In genomic region chr12:116257213-116257612, GRCh38 we compare ENCODE assay signal across 8 cellular contexts. TPM values are rescaled to one million over a fixed set of nuclear protein-coding genes. Genes with fewer than 3 reads are reported as not detected.
DNase-seq lines count a peak whose midpoint lies in the region; ATAC-seq, FAIRE-seq and TF ChIP-seq lines count a peak whose summit lies in the region.

No MANE protein-coding gene starts in this region.

- no peak overlapping the region for H2BK5ac ChIP-seq in trophoblast cell (ENCODE audit: low read depth, low read length, poor library complexity)

- H3K4me2 ChIP-seq in PC-3 (ENCODE audit: low read length) (no peak overlapping the region), trophoblast cell (ENCODE audit: low read length) (no peak overlapping the region)

- peak; percentile 70 for ATAC-seq in PC-3
- no peak for ATAC-seq in stimulated activated naive CD8-positive, alpha-beta T cell treated with anti-CD3 and anti-CD28 coated beads, Interleukin-15, amount 100 ng/mL, for 72 hours
- no peak for ATAC-seq in GM18498 (IDR thresholded peaks at IDR 0.05; ENCODE audit: unreplicated experiment)

- H3K9me2 ChIP-seq in PC-3 (replicated peaks; ENCODE audit: low read length), result no peaks in the 10 kb centered on the region

- H3K27me3 Mint-ChIP-seq in stimulated activated naive CD8-positive, alpha-beta T cell treated with anti-CD3 and anti-CD28 coated beads, Interleukin-15, amount 100 ng/mL, for 72 hours, result no peaks in the 10 kb centered on the region

- H3K9me3 ChIP-seq in PC-3 (ENCODE audit: low read length) (no peaks in the 10 kb centered on the region), trophoblast cell (ENCODE audit: insufficient read depth, low read depth, low read length) (no peaks in the 10 kb centered on the region)

- H3K4me1 ChIP-seq in PC-3 (ENCODE audit: insufficient read depth, low read length) (peaks cover 17% of the 10 kb centered on the region; the same call in 1 of the 2 replicates), trophoblast cell (ENCODE audit: control insufficient read depth in 1 of 2, insufficient read depth in 2 of 2, low read length in 2 of 2) (peaks cover 0 to 5% of the 10 kb centered on the region in 2 experiments)

- H2BK12ac ChIP-seq in trophoblast cell (ENCODE audit: low read length), result no peak overlapping the region

- H2BK120ac ChIP-seq in trophoblast cell (ENCODE audit: insufficient read depth, low read length, poor library complexity), result no peak overlapping the region

- H3F3A ChIP-seq in PC-3 (ENCODE audit: low read length, unreplicated experiment), result no peaks in the 10 kb centered on the region

- peaks cover 62% of the 10 kb centered on the region for H3K4me1 Mint-ChIP-seq in stimulated activated naive CD8-positive, alpha-beta T cell treated with anti-CD3 and anti-CD28 coated beads, Interleukin-15, amount 100 ng/mL, for 72 hours

- POLR2A ChIA-PET in PC-3 (lab: Charles Lee; ENCODE audit: unreplicated experiment), result no interaction called here

- peaks cover 0 to 5% of the 10 kb centered on the region in 2 donors for H3K9me3 Mint-ChIP-seq in stimulated activated naive CD8-positive, alpha-beta T cell treated with anti-CD3 and anti-CD28 coated beads, Interleukin-15, amount 100 ng/mL, for 72 hours

- H4K20me1 ChIP-seq in PC-3 (ENCODE audit: low read length), result peaks cover 59% of the 10 kb centered on the region

- DNase-seq in PC-3 (no peak), fibroblast of villous mesenchyme (ENCODE audit: low read depth) (peak; percentile 47), trophoblast cell (no peak), NCI-H774 (lab: John Stamatoyannopoulos, UW) (no peak), NAMALWA (ENCODE audit: low spot score) (no peak)
- DNase-seq in stimulated activated naive CD8-positive, alpha-beta T cell treated with anti-CD3 and anti-CD28 coated beads, Interleukin-15, amount 100 ng/mL, for 72 hours, result no peak

- H3K27me3 ChIP-seq in PC-3 (ENCODE audit: low read length), result no peaks in the 10 kb centered on the region
- no peaks in the 10 kb centered on the region for H3K27me3 ChIP-seq in trophoblast cell (ENCODE audit: insufficient read depth, low read length)

- H3K27ac ChIP-seq in PC-3 (ENCODE audit: low read length) (no peak overlapping the region), trophoblast cell (ENCODE audit: low read depth, low read length) (no peak overlapping the region)

- H3K27ac Mint-ChIP-seq in stimulated activated naive CD8-positive, alpha-beta T cell treated with anti-CD3 and anti-CD28 coated beads, Interleukin-15, amount 100 ng/mL, for 72 hours, result no peak overlapping the region

- no peak overlapping the region for H4K8ac ChIP-seq in trophoblast cell (ENCODE audit: low read depth, low read length)

- CTCF ChIA-PET in PC-3 (lab: Charles Lee), result no interaction called here

- BruUV-seq in PC-3 (replicated peaks; lab: Mats Ljungman, UMichigan), result no TSS peak

- H3K9ac ChIP-seq in PC-3 (ENCODE audit: low read length) (no peak overlapping the region), trophoblast cell (ENCODE audit: low read length) (no peak overlapping the region)

- H3K36me3 ChIP-seq in PC-3 (ENCODE audit: low read depth, low read length) (no peaks in the 10 kb centered on the region), trophoblast cell (ENCODE audit: control insufficient read depth in 1 of 2, insufficient read depth in 2 of 2, low read length in 2 of 2) (no peaks in the 10 kb centered on the region)

- WGBS in trophoblast cell (ENCODE audit: extremely low coverage, insufficient coverage, insufficient read length), result no CpG with 5 or more reads among the region's 3 CpGs

- FAIRE-seq in G401.6 (lab: Jason Lieb, UNC), result peak; percentile 83

- H4K91ac ChIP-seq in trophoblast cell (ENCODE audit: low read depth, low read length), result no peak overlapping the region

- no peak overlapping the region for H2AK5ac ChIP-seq in trophoblast cell (ENCODE audit: low read length)

- TF ChIP-seq CTCF in PC-3 (conservative IDR thresholded peaks at IDR 0.05; ENCODE audit: low read depth, low read length), result no peak
- TF ChIP-seq CTCF in fibroblast of villous mesenchyme (IDR thresholded peaks at IDR 0.05; ENCODE audit: insufficient read depth, low read depth, low read length), result no peak

- H4K12ac ChIP-seq in trophoblast cell (ENCODE audit: low read depth, low read length), result no peak overlapping the region

- intact Hi-C loops in PC-3 (cut with micrococcal nuclease), result no loop called here

- no peak overlapping the region for H3K4me3 ChIP-seq in PC-3 (ENCODE audit: low read length)
- H3K4me3 ChIP-seq in fibroblast of villous mesenchyme (ENCODE audit: low read depth, low read length), result no peak overlapping the region
- H3K4me3 ChIP-seq in trophoblast cell (ENCODE audit: low read depth, low read length), result no peak overlapping the region

- H3K79me1 ChIP-seq in trophoblast cell (ENCODE audit: low read length), result no peaks in the 10 kb centered on the region

- no peak overlapping the region for H3K4me3 Mint-ChIP-seq in stimulated activated naive CD8-positive, alpha-beta T cell treated with anti-CD3 and anti-CD28 coated beads, Interleukin-15, amount 100 ng/mL, for 72 hours

- H3K4ac ChIP-seq in trophoblast cell (ENCODE audit: low read depth, low read length), result peak overlapping the region; percentile 0

- H2AFZ ChIP-seq in PC-3 (ENCODE audit: low read length) (no peak overlapping the region), trophoblast cell (ENCODE audit: insufficient read depth, low read length, poor library complexity) (no peak overlapping the region)

- no peak overlapping the region for H3K14ac ChIP-seq in trophoblast cell (ENCODE audit: low read length)

- H3K18ac ChIP-seq in trophoblast cell (ENCODE audit: low read length), result no peak overlapping the region

- H3K23ac ChIP-seq in trophoblast cell (ENCODE audit: low read length), result no peak overlapping the region

- peaks cover 100% of the 10 kb centered on the region for H3K79me2 ChIP-seq in PC-3 (ENCODE audit: low read length)
- H3K79me2 ChIP-seq in trophoblast cell (ENCODE audit: control insufficient read depth, insufficient read depth, low read length, poor library complexity), result peaks cover 18% of the 10 kb centered on the region

RNA-seq across cellular contexts. Expression of gene MED13L, which starts 20.3 kb away (rescaled TPM):
- total RNA-seq in PC-3 (2014; rRNA removed), result 61.2 and 71.6 TPM in 2 replicates
- total RNA-seq in fibroblast of villous mesenchyme, result 120 and 189 TPM in 2 replicates
- 34.4 and 38.4 TPM in 2 replicates for polyA plus RNA-seq in trophoblast cell (2013)
